In genomic region chr11:66008468-66009101, GRCh38 we compare ENCODE assay signal across 2 cellular contexts.
TF ChIP-seq lines count a peak whose summit lies in the region.

No MANE protein-coding gene starts in this region.

TF ChIP-seq in GM12878, 131 proteins besides CTCF, POLR2A, EP300 and RAD21:
- TF ChIP-seq PAX5 (IDR thresholded peaks at IDR 0.05; ENCODE audit: borderline replicate concordance, low read depth, low read length): no peak
- TF ChIP-seq ETV6 (conservative IDR thresholded peaks at IDR 0.05 in 1 of 2, IDR thresholded peaks at IDR 0.05 in 1 of 2; ENCODE audit: borderline replicate concordance in 1 of 2, low read depth in 1 of 2): no peak
- no peak for TF ChIP-seq BMI1 (IDR thresholded peaks at IDR 0.05; ENCODE audit: borderline replicate concordance)
- no peak for TF ChIP-seq MLLT1 (IDR thresholded peaks at IDR 0.05)
- no peak for TF ChIP-seq NBN (IDR thresholded peaks at IDR 0.05)
- no peak for TF ChIP-seq MAX (IDR thresholded peaks at IDR 0.05; ENCODE audit: low read depth, low read length)
- TF ChIP-seq ZNF622 (IDR thresholded peaks at IDR 0.05): no peak
- no peak for TF ChIP-seq CBX3 (IDR thresholded peaks at IDR 0.05; ENCODE audit: borderline replicate concordance, low read depth)
- no peak for TF ChIP-seq CEBPZ (IDR thresholded peaks at IDR 0.05; ENCODE audit: low read depth, low read length)
- TF ChIP-seq CBX5 (IDR thresholded peaks at IDR 0.05; ENCODE audit: low read depth): no peak
- no peak for TF ChIP-seq NFYA (IDR thresholded peaks at IDR 0.05; ENCODE audit: borderline replicate concordance, low read depth, low read length)
- no peak for TF ChIP-seq SUZ12 (IDR thresholded peaks at IDR 0.05; ENCODE audit: unreplicated experiment)
- no peak for TF ChIP-seq PAX8 (IDR thresholded peaks at IDR 0.05)
- TF ChIP-seq E4F1 (IDR thresholded peaks at IDR 0.05; ENCODE audit: borderline replicate concordance, partially characterized antibody): no peak
- TF ChIP-seq POLR2AphosphoS2 (IDR thresholded peaks at IDR 0.05; ENCODE audit: low read depth, low read length): no peak
TF ChIP-seq in GM12878: peak in this region for 0.

TF ChIP-seq in GM12891, 5 proteins besides CTCF, POLR2A, EP300 and RAD21:
- TF ChIP-seq POU2F2 (IDR thresholded peaks at IDR 0.05; ENCODE audit: low read depth, low read length) (no peak), TAF1 (IDR thresholded peaks at IDR 0.05; ENCODE audit: low read depth, low read length) (no peak), PAX5 (IDR thresholded peaks at IDR 0.05; ENCODE audit: insufficient read depth, low read length, severe bottlenecking) (no peak), POLR2AphosphoS5 (IDR thresholded peaks at IDR 0.05; ENCODE audit: low read depth, low read length) (no peak), SPI1 (IDR thresholded peaks at IDR 0.05; ENCODE audit: low read depth, low read length) (no peak)
